8 cellular contexts compared by ENCODE assay signal in genomic region chr1:232012773-232013386, GRCh38.
DNase-seq lines count a peak whose midpoint lies in the region; ATAC-seq and TF ChIP-seq lines count a peak whose summit lies in the region.

No MANE protein-coding gene starts in this region.

- H3K36me3 Mint-ChIP-seq in naive thymus-derived CD4-positive, alpha-beta T cell = peaks cover 4 to 55% (median 22%) of the 10 kb centered on the region in 5 donors
- no peaks in the 10 kb centered on the region for H3K36me3 Mint-ChIP-seq in activated naive CD8-positive, alpha-beta T cell treated with anti-CD3 and anti-CD28 coated beads, Interleukin-2, amount 50 U/mL, for 24 hours (ENCODE audit: low read depth)

- no peaks in the 10 kb centered on the region for H3K9me3 ChIP-seq in esophagus muscularis mucosa
- no peaks in the 10 kb centered on the region for H3K9me3 ChIP-seq in naive thymus-derived CD4-positive, alpha-beta T cell (ENCODE audit: control insufficient read depth in 2 of 3, low read length in 3 of 3)

- DNase-seq in COR-L47 (lab: John Stamatoyannopoulos, UW) (peak; percentile 62), NCI-H2227 (lab: John Stamatoyannopoulos, UW; ENCODE audit: unreplicated experiment) (peak; percentile 38), esophagus muscularis mucosa (ENCODE audit: extremely low spot score) (no peak), NCI-H1048 (lab: John Stamatoyannopoulos, UW) (no peak)
- DNase-seq in naive thymus-derived CD4-positive, alpha-beta T cell = no peak
- DNase-seq in activated naive CD8-positive, alpha-beta T cell treated with anti-CD3 and anti-CD28 coated beads, Interleukin-2, amount 50 U/mL, for 24 hours = no peak
- DNase-seq in stimulated activated CD8-positive, alpha-beta memory T cell treated with anti-CD3 and anti-CD28 coated beads, Interleukin-4, amount 100 ng/mL, for 48 hours = no peak

- H3K27me3 Mint-ChIP-seq in naive thymus-derived CD4-positive, alpha-beta T cell = no peaks in the 10 kb centered on the region
- no peaks in the 10 kb centered on the region for H3K27me3 Mint-ChIP-seq in activated naive CD8-positive, alpha-beta T cell treated with anti-CD3 and anti-CD28 coated beads, Interleukin-2, amount 50 U/mL, for 24 hours

- POLR2A ChIA-PET in naive thymus-derived CD4-positive, alpha-beta T cell (lab: Charles Lee) = no interaction called here

- H3K27ac ChIP-seq in esophagus muscularis mucosa (replicated peaks in 1 of 4) = peak overlapping the region; percentile 42 to 69 (median 50)
- no peak overlapping the region for H3K27ac ChIP-seq in naive thymus-derived CD4-positive, alpha-beta T cell (ENCODE audit: low read depth, low read length)

- no peak overlapping the region for H3K27ac Mint-ChIP-seq in naive thymus-derived CD4-positive, alpha-beta T cell
- H3K27ac Mint-ChIP-seq in activated naive CD8-positive, alpha-beta T cell treated with anti-CD3 and anti-CD28 coated beads, Interleukin-2, amount 50 U/mL, for 24 hours = no peak overlapping the region

- H3K27me3 ChIP-seq in esophagus muscularis mucosa = no peaks in the 10 kb centered on the region
- no peaks in the 10 kb centered on the region for H3K27me3 ChIP-seq in naive thymus-derived CD4-positive, alpha-beta T cell (ENCODE audit: control insufficient read depth in 2 of 2, insufficient read depth in 2 of 2, low read length in 2 of 2)

- CTCF ChIA-PET in naive thymus-derived CD4-positive, alpha-beta T cell (lab: Charles Lee) = no interaction called here

- 40% methylated on average over 10 of the region's 10 CpGs for WGBS in esophagus muscularis mucosa

- peak overlapping the region; percentile 11 to 25 (median 19) for H3K4me3 ChIP-seq in esophagus muscularis mucosa
- no peak overlapping the region for H3K4me3 ChIP-seq in naive thymus-derived CD4-positive, alpha-beta T cell (ENCODE audit: low read length)

- H3K4me3 Mint-ChIP-seq in naive thymus-derived CD4-positive, alpha-beta T cell = no peak overlapping the region
- no peak overlapping the region for H3K4me3 Mint-ChIP-seq in activated naive CD8-positive, alpha-beta T cell treated with anti-CD3 and anti-CD28 coated beads, Interleukin-2, amount 50 U/mL, for 24 hours

- peaks cover 0 to 6% (median 3%) of the 10 kb centered on the region in 7 donors for H3K4me1 Mint-ChIP-seq in naive thymus-derived CD4-positive, alpha-beta T cell
- H3K4me1 Mint-ChIP-seq in activated naive CD8-positive, alpha-beta T cell treated with anti-CD3 and anti-CD28 coated beads, Interleukin-2, amount 50 U/mL, for 24 hours = no peaks in the 10 kb centered on the region

- no peak for TF ChIP-seq EP300 in esophagus muscularis mucosa (IDR thresholded peaks at IDR 0.05)

- peak; percentile 34 for ATAC-seq in naive thymus-derived CD4-positive, alpha-beta T cell
- ATAC-seq in HG03039 (IDR thresholded peaks at IDR 0.05; ENCODE audit: unreplicated experiment) = no peak
- ATAC-seq in activated naive CD8-positive, alpha-beta T cell treated with anti-CD3 and anti-CD28 coated beads, Interleukin-2, amount 50 U/mL, for 24 hours = no peak

- TF ChIP-seq POLR2A in esophagus muscularis mucosa (IDR thresholded peaks at IDR 0.05; ENCODE audit: low read depth) = no peak

- peaks cover 6 to 31% (median 24%) of the 10 kb centered on the region in 4 donors for H3K4me1 ChIP-seq in esophagus muscularis mucosa
- H3K4me1 ChIP-seq in naive thymus-derived CD4-positive, alpha-beta T cell (ENCODE audit: control insufficient read depth in 2 of 2, insufficient read depth in 2 of 2, low read length in 2 of 2) = no peaks in the 10 kb centered on the region

- intact Hi-C loops in esophagus muscularis mucosa (cut with DNase I) = no loop called here
- intact Hi-C loops in naive thymus-derived CD4-positive, alpha-beta T cell (cut with micrococcal nuclease) = no loop called here

- H3K9me3 Mint-ChIP-seq in naive thymus-derived CD4-positive, alpha-beta T cell = no peaks in the 10 kb centered on the region
- H3K9me3 Mint-ChIP-seq in activated naive CD8-positive, alpha-beta T cell treated with anti-CD3 and anti-CD28 coated beads, Interleukin-2, amount 50 U/mL, for 24 hours = no peaks in the 10 kb centered on the region

- TF ChIP-seq CTCF in esophagus muscularis mucosa (IDR thresholded peaks at IDR 0.05) = no peak

- no peaks in the 10 kb centered on the region for H3K36me3 ChIP-seq in esophagus muscularis mucosa
- peaks cover 0 to 12% (median 0%) of the 10 kb centered on the region in 3 experiments for H3K36me3 ChIP-seq in naive thymus-derived CD4-positive, alpha-beta T cell (ENCODE audit: control insufficient read depth in 2 of 3, insufficient read depth in 3 of 3, low read length in 3 of 3)

Comparison
In these comparisons a context has a peak if more than half of its experiments do, and no peak if none do; other contexts are left out.
1. DNase-seq: peak in COR-L47 (single experiment) and NCI-H2227 (single experiment); none in esophagus muscularis mucosa (single experiment), naive thymus-derived CD4-positive, alpha-beta T cell (0 of 9), NCI-H1048 (single experiment), activated naive CD8-positive, alpha-beta T cell treated with anti-CD3 and anti-CD28 coated beads, Interleukin-2, amount 50 U/mL, for 24 hours (single experiment) and stimulated activated CD8-positive, alpha-beta memory T cell treated with anti-CD3 and anti-CD28 coated beads, Interleukin-4, amount 100 ng/mL, for 48 hours (single experiment).